In genomic region chr9:132142883-132143282, GRCh38 we compare ENCODE assay signal across 16 cellular contexts.
"Had no signal": no experiment of that assay in that cellular context is flagged by ENCODE, and none has a peak within 500 bp of the region (broad histone marks: within the 10 kb centered on the region; RNA-seq: fewer than 3 reads in every experiment).

No MANE protein-coding gene starts in this region.

- DNase-seq: activated CD8-positive, alpha-beta memory T cell treated with anti-CD3 and anti-CD28 coated beads, Interleukin-2, amount 10 ng/mL, durations not matched to agents 7 days and 5 days; activated gamma-delta T cell; activated naive CD8-positive, alpha-beta T cell treated with anti-CD3 and anti-CD28 coated beads, Interleukin-2, amount 50 U/mL, for 24 hours; activated T-cell treated with anti-CD3 and anti-CD28 coated beads, Interleukin-2, amount 50 U/mL, for 4 hours; colonic mucosa; foreskin melanocyte; islet precursor cell; left ventricle myocardium inferior; retina; stimulated activated CD4-positive, alpha-beta T cell treated with anti-CD3 and anti-CD28 coated beads, Interleukin-4, amount 100 ng/mL, for 24 hours; upper lobe of left lung had no signal

- H3K9me3 ChIP-seq: ascending aorta, colonic mucosa, left ventricle myocardium inferior, upper lobe of left lung had no signal

- H3K4me1 ChIP-seq: ascending aorta, colonic mucosa had no signal

- H3K9me3 Mint-ChIP-seq: activated naive CD8-positive, alpha-beta T cell treated with anti-CD3 and anti-CD28 coated beads, Interleukin-2, amount 50 U/mL, for 24 hours; activated T-cell treated with anti-CD3 and anti-CD28 coated beads, Interleukin-2, amount 50 U/mL, for 4 hours; stimulated activated naive CD8-positive, alpha-beta T cell treated with anti-CD3 and anti-CD28 coated beads, Interleukin-15, Interleukin-2, amounts not matched to agents 100 ng/mL and 50 ng/mL, for 24 hours; T-helper 2 cell treated with Interferon-gamma antibody and Interleukin-4, amounts not matched to agents 5 μg/mL and 100 μg/mL, for 36 hours had no signal

- H3K4me3 ChIP-seq: ascending aorta, cardiac muscle cell, colonic mucosa, heart left ventricle, left ventricle myocardium inferior, upper lobe of left lung had no signal

- H3K36me3 ChIP-seq: ascending aorta, cardiac muscle cell, colonic mucosa, heart left ventricle, left ventricle myocardium inferior, upper lobe of left lung had no signal

- H3K36me3 Mint-ChIP-seq: activated CD8-positive, alpha-beta memory T cell treated with anti-CD3 and anti-CD28 coated beads, Interleukin-2, amount 10 ng/mL, durations not matched to agents 7 days and 5 days had no signal

- H3K27ac Mint-ChIP-seq: activated CD8-positive, alpha-beta memory T cell treated with anti-CD3 and anti-CD28 coated beads, Interleukin-2, amount 10 ng/mL, durations not matched to agents 7 days and 5 days; activated naive CD8-positive, alpha-beta T cell treated with anti-CD3 and anti-CD28 coated beads, Interleukin-2, amount 50 U/mL, for 24 hours; stimulated activated naive CD8-positive, alpha-beta T cell treated with anti-CD3 and anti-CD28 coated beads, Interleukin-15, Interleukin-2, amounts not matched to agents 100 ng/mL and 50 ng/mL, for 24 hours; T-helper 2 cell treated with Interferon-gamma antibody and Interleukin-4, amounts not matched to agents 5 μg/mL and 100 μg/mL, for 36 hours had no signal

- H3K27me3 ChIP-seq: ascending aorta, upper lobe of left lung had no signal

- H3K4me3 Mint-ChIP-seq: activated CD8-positive, alpha-beta memory T cell treated with anti-CD3 and anti-CD28 coated beads, Interleukin-2, amount 10 ng/mL, durations not matched to agents 7 days and 5 days; activated naive CD8-positive, alpha-beta T cell treated with anti-CD3 and anti-CD28 coated beads, Interleukin-2, amount 50 U/mL, for 24 hours; activated T-cell treated with anti-CD3 and anti-CD28 coated beads, Interleukin-2, amount 50 U/mL, for 4 hours; stimulated activated naive CD8-positive, alpha-beta T cell treated with anti-CD3 and anti-CD28 coated beads, Interleukin-15, Interleukin-2, amounts not matched to agents 100 ng/mL and 50 ng/mL, for 24 hours had no signal
